11 cellular contexts compared by ENCODE assay signal in the genomic region with DNA sequence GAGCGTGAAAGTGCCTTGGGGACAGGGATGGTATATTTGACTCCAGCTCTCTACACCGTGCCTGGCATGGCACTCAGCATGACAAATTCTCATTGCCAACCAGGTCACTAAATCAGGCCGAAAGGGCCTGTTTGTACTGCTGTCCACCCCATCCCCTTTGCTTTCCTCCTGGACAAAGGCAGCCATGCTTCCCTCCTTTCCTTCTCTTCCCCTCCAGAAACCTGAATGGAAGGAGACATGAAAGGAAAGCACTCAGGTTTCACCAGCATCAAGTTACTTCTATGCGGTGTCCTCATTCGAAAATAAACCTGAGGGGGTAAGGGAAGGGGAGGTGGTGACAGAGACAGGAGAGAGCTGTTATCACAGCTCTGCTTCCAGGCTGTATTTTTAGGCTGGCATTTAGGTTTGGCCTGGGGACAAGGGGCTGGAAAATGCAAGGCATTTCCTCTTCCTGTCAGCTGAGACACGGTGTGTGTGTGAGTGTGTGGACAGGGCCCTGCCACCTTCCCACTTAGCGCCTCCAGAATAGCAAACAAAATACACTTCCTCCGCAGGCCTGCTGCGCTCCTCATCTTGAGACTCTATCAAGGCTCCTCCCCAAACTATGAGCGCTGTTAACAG.
DNase-seq lines count a peak whose midpoint lies in the region; ATAC-seq and TF ChIP-seq lines count a peak whose summit lies in the region.
"Had no signal": no experiment of that assay in that cellular context is flagged by ENCODE, and none has a peak within 500 bp of the region (broad histone marks: within the 10 kb centered on the region; RNA-seq: fewer than 3 reads in every experiment).

No MANE protein-coding gene starts in this region.

- H3K27me3 ChIP-seq in psoas muscle (ENCODE audit: insufficient read depth in 3 of 3, low read length in 2 of 3): no peaks in the 10 kb centered on the region
- H3K27me3 ChIP-seq: pancreas had no signal

- DNase-seq in HT1080 (ENCODE audit: low read depth): peak; percentile 34
- DNase-seq in SK-MEL-5 (ENCODE audit: low read depth, low spot score): peak; percentile 34
- DNase-seq in cardiac septum (ENCODE audit: low spot score): peak; percentile 85
- DNase-seq in psoas muscle: peak; percentile 65 to 91
- no peak for DNase-seq in SKM-1 (lab: John Stamatoyannopoulos, UW; ENCODE audit: unreplicated experiment)
- DNase-seq in effector CD8-positive, alpha-beta T cell (lab: John Stamatoyannopoulos, UW): no peak
- DNase-seq in COR-L47 (lab: John Stamatoyannopoulos, UW): no peak
- DNase-seq: activated CD4-positive, alpha-beta T cell treated with anti-CD3 and anti-CD28 coated beads, Interleukin-2, amount 50 U/mL, for 4 hours; KBM-7; NCI-H524; pancreas had no signal

- peak overlapping the region; percentile 86 for H3K27ac ChIP-seq in psoas muscle
- H3K27ac ChIP-seq: pancreas had no signal

- H3K4me1 ChIP-seq in psoas muscle: peaks cover 16% of the 10 kb centered on the region
- H3K4me1 ChIP-seq: pancreas had no signal

- TF ChIP-seq CTCF in psoas muscle (IDR thresholded peaks at IDR 0.05): no peak

- no peak overlapping the region for H3K4me3 ChIP-seq in psoas muscle
- H3K4me3 ChIP-seq: pancreas had no signal

- in situ Hi-C loops in SK-MEL-5 (cut with HindIII; ENCODE audit: low pct_unique_long_range_greater_than_20kb, low sequenced_read_pairs): no loop called here

- 17 to 32% (median 17%) methylated on average over 10 of the region's 10 CpGs for WGBS in psoas muscle, 3 donors

- H3K36me3 ChIP-seq in psoas muscle (ENCODE audit: insufficient read depth in 1 of 2, low read depth in 1 of 2): no peaks in the 10 kb centered on the region
- H3K36me3 ChIP-seq: pancreas had no signal

- peak; percentile 96 to 97 (median 96) for ATAC-seq in psoas muscle

- no peaks in the 10 kb centered on the region for H3K9me3 ChIP-seq in psoas muscle

- intact Hi-C loops in cardiac septum (cut with DNase I) (loop anchor here (5.0 kb wide), 1 partner anchor 34 kb away; no protein-coding TSS in a partner anchor), psoas muscle (cut with DNase I) (no loop called here)

Comparison
In these comparisons a context has a peak if more than half of its experiments do, and no peak if none do; other contexts are left out.
1. DNase-seq: peak in HT1080 (single experiment), SK-MEL-5 (single experiment), cardiac septum (single experiment) and psoas muscle (2 of 2); none in SKM-1 (single experiment), effector CD8-positive, alpha-beta T cell (single experiment) and COR-L47 (single experiment).